Comparison of ENCODE assay signal across 8 cellular contexts in the genomic region with DNA sequence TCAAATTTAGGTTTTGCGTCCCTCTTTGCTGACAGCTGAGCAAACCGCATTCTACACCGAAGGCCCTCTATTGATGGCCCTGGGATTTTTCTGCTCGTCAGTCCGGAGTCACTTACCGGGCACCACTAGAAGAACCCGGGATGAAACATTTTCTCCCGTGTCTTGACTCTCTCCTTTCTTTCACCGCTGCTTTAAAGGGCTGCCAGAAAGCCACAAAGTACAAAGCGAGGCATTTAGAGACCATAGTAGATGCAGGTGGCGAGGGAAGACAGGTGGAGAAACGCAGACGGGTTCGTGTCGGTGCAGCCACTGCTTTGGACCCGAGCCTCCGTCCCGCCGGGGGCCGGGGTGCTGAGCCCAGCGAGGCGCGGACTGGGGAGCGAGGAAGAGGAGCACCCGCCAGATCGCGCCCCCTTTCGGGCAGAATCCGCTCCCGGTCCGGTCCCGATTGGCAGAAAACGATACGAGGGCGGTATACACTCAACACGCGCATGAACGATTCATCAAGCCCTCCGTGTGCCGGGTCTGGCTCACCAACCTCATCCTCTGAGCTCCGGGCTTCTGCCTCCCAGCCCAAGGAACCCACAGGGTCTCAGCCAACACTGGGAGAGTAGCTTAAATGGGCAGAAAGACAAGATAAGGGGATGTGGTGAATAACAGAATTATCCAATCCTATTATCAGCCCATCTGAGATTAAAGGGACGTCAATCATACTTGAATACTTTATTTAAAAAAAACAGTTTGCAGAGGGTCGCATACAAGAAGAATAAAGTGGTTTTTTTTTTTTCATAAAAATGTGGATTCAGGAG.
DNase-seq lines count a peak whose midpoint lies in the region; ATAC-seq lines count a peak whose summit lies in the region.

No MANE protein-coding gene starts in this region.

- peak; percentile 79 for DNase-seq in AG08395 (ENCODE audit: low spot score)
- DNase-seq in NCI-H510A (lab: John Stamatoyannopoulos, UW) = peak; percentile 64
- peak; percentile 72 for DNase-seq in activated CD4-positive, alpha-beta T cell treated with anti-CD3 and anti-CD28 coated beads for 1 hour
- peak; percentile 71 for DNase-seq in cerebellum (ENCODE audit: low spot score)
- DNase-seq in kidney glomerular epithelial cell (lab: John Stamatoyannopoulos, UW) = peak; percentile 71
- DNase-seq in stimulated activated CD4-positive, alpha-beta T cell treated with anti-CD3 and anti-CD28 coated beads, Interleukin-15, amount 100 ng/mL, for 1 hour (ENCODE audit: low read depth in 1 of 2, low spot score in 1 of 2) = peak; percentile 65 to 79

- ATAC-seq in GM18907 (IDR thresholded peaks at IDR 0.05; ENCODE audit: unreplicated experiment) (peak; percentile 67), HG03354 (IDR thresholded peaks at IDR 0.05; ENCODE audit: poor library complexity, severe bottlenecking, unreplicated experiment) (peak; percentile 73)

Comparison
In these comparisons a context has a peak if more than half of its experiments do, and no peak if none do; other contexts are left out.
1. Peak in every context shown above with its lines: DNase-seq and ATAC-seq.